Comparison of ENCODE assay signal across 10 cellular contexts in genomic region chr10:84668186-84668763, GRCh38.
"Had no signal": no experiment of that assay in that cellular context is flagged by ENCODE, and none has a peak within 500 bp of the region (broad histone marks: within the 10 kb centered on the region; RNA-seq: fewer than 3 reads in every experiment).

No MANE protein-coding gene starts in this region.

- DNase-seq: activated CD4-positive, alpha-beta memory T cell treated with anti-CD3 and anti-CD28 coated beads for 36 hours; cerebellar nuclear complex; cortex of kidney; erythroblast; naive B cell; stimulated activated naive B cell treated with anti-CD40 and anti-IgM and Interleukin-4, amounts not matched to agents 10 μg/mL and 1 μg/mL and 100 μg/mL, for 72 hours; WERI-Rb-1 had no signal

- ATAC-seq: stimulated activated naive B cell treated with anti-CD40 and anti-IgM and Interleukin-4, amounts not matched to agents 10 μg/mL and 1 μg/mL and 100 μg/mL, for 72 hours had no signal

- H3K27ac ChIP-seq: WERI-Rb-1 had no signal

- H3K36me3 ChIP-seq: WERI-Rb-1 had no signal

- FAIRE-seq: endometrium, frontal cortex, keratinocyte had no signal
